In the genomic region with DNA sequence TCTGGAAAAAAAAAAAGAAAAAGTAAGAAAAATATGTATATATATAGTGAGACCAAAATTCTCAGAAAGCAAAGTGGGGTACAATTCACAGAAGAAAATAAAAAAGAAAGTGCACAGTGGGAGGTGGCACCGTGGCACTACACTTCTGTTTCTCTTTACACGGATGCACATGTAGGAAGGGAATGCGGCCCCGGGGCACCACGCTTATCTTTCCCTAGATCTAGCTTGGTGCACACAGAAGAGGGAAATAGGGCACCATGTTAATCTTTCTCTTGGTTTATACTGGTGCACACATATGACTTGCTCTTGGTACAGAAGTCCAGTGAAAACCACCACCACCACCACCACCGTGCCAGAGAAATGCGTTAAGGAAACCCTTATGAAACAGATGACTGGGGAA, we compare ENCODE assay signal across 19 cellular contexts.
"Had no signal": no experiment of that assay in that cellular context is flagged by ENCODE, and none has a peak within 500 bp of the region (broad histone marks: within the 10 kb centered on the region; RNA-seq: fewer than 3 reads in every experiment).

No MANE protein-coding gene starts in this region.

- H3K4me3 Mint-ChIP-seq: mesothelial cell of epicardium, naive B cell had no signal

- H3K27me3 Mint-ChIP-seq: naive B cell had no signal

- H3K27ac ChIP-seq: coronary artery, esophagus muscularis mucosa, gastrocnemius medialis, heart right ventricle, left lung, lower lobe of right lung had no signal

- H3K4me3 ChIP-seq: coronary artery, dorsolateral prefrontal cortex, esophagus muscularis mucosa, gastrocnemius medialis, heart right ventricle, left lung, lower lobe of right lung, mucosa of descending colon had no signal

- H3K36me3 ChIP-seq: gastrocnemius medialis had no signal

- ATAC-seq: gastrocnemius medialis, left lung, left ventricle myocardium superior, lower lobe of right lung, mucosa of descending colon had no signal

- H3K4me1 ChIP-seq: esophagus muscularis mucosa, gastrocnemius medialis, left lung, lower lobe of right lung had no signal

- H3K4me1 Mint-ChIP-seq: mesothelial cell of epicardium had no signal

- H3K27me3 ChIP-seq: dorsolateral prefrontal cortex, esophagus muscularis mucosa, gastrocnemius medialis, heart right ventricle, left lung had no signal

- DNase-seq: dermis blood vessel endothelial cell; effector CD4-positive, alpha-beta T cell; effector memory CD4-positive, alpha-beta T cell; foreskin melanocyte; gastrocnemius medialis; glutamatergic neuron; heart right ventricle; hippocampal formation; left cardiac atrium; left lung; left ventricle myocardium superior; lower lobe of right lung; mesenchymal stem cell; mucosa of descending colon; naive B cell had no signal

- H3K27ac Mint-ChIP-seq: mesothelial cell of epicardium, naive B cell had no signal

- H3K9me3 ChIP-seq: esophagus muscularis mucosa, gastrocnemius medialis, left lung, lower lobe of right lung, mucosa of descending colon had no signal
